ENCODE assay signal across 8 cellular contexts in genomic region chr11:86244063-86244521, GRCh38. TPM values are rescaled to one million over a fixed set of nuclear protein-coding genes. Genes with fewer than 3 reads are reported as not detected.
A peak's percentile ranks its signal among the peaks of the same experiment; 100 is the strongest.
DNase-seq lines count a peak whose midpoint lies in the region; ATAC-seq, FAIRE-seq and TF ChIP-seq lines count a peak whose summit lies in the region.

No MANE protein-coding gene starts in this region.

- H3K4me3 ChIP-seq in IMR-90 (ENCODE audit: insufficient read depth, low read depth, low read length) (peak overlapping the region; percentile 73), H1 (ENCODE audit: extremely low read depth in 1 of 4, insufficient read depth in 2 of 4, low read depth in 3 of 4, low read length in 4 of 4) (peak overlapping the region; percentile 80 to 96 (median 92))

- no peak overlapping the region; the same call in 1 of the 2 replicates for H2BK12ac ChIP-seq in H1 (ENCODE audit: low read depth, low read length)

- peak overlapping the region; percentile 95 for H2AK9ac ChIP-seq in IMR-90 (replicated peaks; ENCODE audit: low read depth, low read length, poor library complexity)

- H4K20me1 ChIP-seq in IMR-90 (ENCODE audit: insufficient read depth, low read length) (peaks cover 32% of the 10 kb centered on the region), H1 (replicated peaks in 1 of 2; ENCODE audit: control insufficient read depth in 1 of 2, insufficient read depth in 2 of 2, low read length in 2 of 2) (peaks cover 0 to 1% of the 10 kb centered on the region in 2 experiments)

- peaks cover 0 to 37% of the 10 kb centered on the region in 2 experiments; a peak in 2 of 4 replicates for H3K79me2 ChIP-seq in H1 (ENCODE audit: control insufficient read depth in 1 of 2, insufficient read depth in 2 of 2, low read length in 2 of 2)

- H3K9ac ChIP-seq in IMR-90 (ENCODE audit: low read depth, low read length) (peak overlapping the region; percentile 44; the same call in 1 of the 2 replicates), H1 (replicated peaks in 1 of 4; ENCODE audit: extremely low read depth in 1 of 4, low read depth in 3 of 4, low read length in 3 of 4) (peak overlapping the region; percentile 49 to 99 (median 92))

- H4K8ac ChIP-seq in IMR-90 (ENCODE audit: low read depth in 2 of 2, low read length in 2 of 2) = peak overlapping the region; percentile 93 to 94
- no peak overlapping the region for H4K8ac ChIP-seq in H1 (ENCODE audit: extremely low read depth, insufficient read depth, low read length)

- H2AFZ ChIP-seq in IMR-90 (replicated peaks; ENCODE audit: low read length, poor library complexity) (peak overlapping the region; percentile 99), H1 (ENCODE audit: low read length) (0 out of 2 replicates have a peak overlapping the region, but pooled peaks have one; percentile 5)

- H3K9me3 ChIP-seq in IMR-90 (ENCODE audit: control insufficient read depth, insufficient read depth, low read length) = no peaks in the 10 kb centered on the region
- no peaks in the 10 kb centered on the region for H3K9me3 ChIP-seq in H1 (ENCODE audit: insufficient read depth in 2 of 2, low read depth in 1 of 2, low read length in 1 of 2)

- H3K9me1 ChIP-seq in IMR-90 (ENCODE audit: insufficient read depth, low read length) = peaks cover 3% of the 10 kb centered on the region

- H3K18ac ChIP-seq in IMR-90 (ENCODE audit: low read depth, low read length) = no peak overlapping the region
- no peak overlapping the region for H3K18ac ChIP-seq in H1 (ENCODE audit: extremely low read depth, low read length)

- TF ChIP-seq EP300 in H1 (IDR thresholded peaks at IDR 0.05; ENCODE audit: borderline replicate concordance in 1 of 2, low read depth in 2 of 2, low read length in 2 of 2) = no peak

- H3K23ac ChIP-seq in IMR-90 (ENCODE audit: low read depth, low read length) (no peak overlapping the region), H1 (ENCODE audit: insufficient read length) (no peak overlapping the region)

- peak overlapping the region; percentile 40 for H2BK5ac ChIP-seq in IMR-90 (ENCODE audit: low read depth, low read length, poor library complexity, severe bottlenecking)
- H2BK5ac ChIP-seq in H1 (ENCODE audit: low read depth, low read length) = peak overlapping the region; percentile 91; the same call in 1 of the 2 replicates

- H4K91ac ChIP-seq in IMR-90 (ENCODE audit: insufficient read depth, low read depth, low read length) (no peak overlapping the region), H1 (replicated peaks; ENCODE audit: insufficient read length, low read length) (no peak overlapping the region)

- H3K27ac ChIP-seq in IMR-90 (ENCODE audit: insufficient read depth, low read length) (no peak overlapping the region), H1 (ENCODE audit: low read depth, low read length) (peak overlapping the region; percentile 96)

- H3K36me3 ChIP-seq in IMR-90 (ENCODE audit: control insufficient read depth, insufficient read depth, low read length) (no peaks in the 10 kb centered on the region), H1 (ENCODE audit: control insufficient read depth in 2 of 4, insufficient read depth in 4 of 4, low read length in 3 of 4) (no peaks in the 10 kb centered on the region)

- no peak overlapping the region for H2BK20ac ChIP-seq in IMR-90 (ENCODE audit: low read depth, low read length)
- H2BK20ac ChIP-seq in H1 (ENCODE audit: low read length) = no peak overlapping the region

- in situ Hi-C loops in IMR-90 (cut with MboI; ENCODE audit: low sequenced_read_pairs) = no loop called here

- H3K27ac Mint-ChIP-seq in activated CD4-positive, alpha-beta T cell treated with anti-CD3 and anti-CD28 coated beads, Interleukin-2, amount 10 ng/mL, durations not matched to agents 7 days and 5 days = no peak overlapping the region

- ATAC-seq in GM21619 (IDR thresholded peaks at IDR 0.05; ENCODE audit: unreplicated experiment) (peak; percentile 67), IMR-90 (ENCODE audit: low read depth) (peak; percentile 85)

- H3K27me3 ChIP-seq in IMR-90 (ENCODE audit: control insufficient read depth, insufficient read depth, low read length) = peaks cover 8% of the 10 kb centered on the region
- no peaks in the 10 kb centered on the region for H3K27me3 ChIP-seq in H1 (replicated peaks in 1 of 4; ENCODE audit: control insufficient read depth in 3 of 4, extremely low read depth in 1 of 4, insufficient read depth in 3 of 4, low read length in 3 of 4)

- intact Hi-C loops in IMR-90 (cut with micrococcal nuclease) = loop anchor here (2.0 kb wide), 1 partner anchor 177 kb away; no protein-coding TSS in a partner anchor

- H3K23me2 ChIP-seq in H1 (ENCODE audit: low read depth, low read length) = no peaks in the 10 kb centered on the region

- no peaks in the 10 kb centered on the region for H3K9me3 Mint-ChIP-seq in activated CD4-positive, alpha-beta T cell treated with anti-CD3 and anti-CD28 coated beads, Interleukin-2, amount 10 ng/mL, durations not matched to agents 7 days and 5 days

- peaks cover 2% of the 10 kb centered on the region for H3K27me3 Mint-ChIP-seq in activated CD4-positive, alpha-beta T cell treated with anti-CD3 and anti-CD28 coated beads, Interleukin-2, amount 10 ng/mL, durations not matched to agents 7 days and 5 days

- peak; percentile 87 to 90 for DNase-seq in NCI-H2081 (lab: John Stamatoyannopoulos, UW)
- no peak for DNase-seq in NCI-H2081 treated with DMSO at 0.1 percent for 48 hours (lab: John Stamatoyannopoulos, UW)
- DNase-seq in IMR-90 = peak; percentile 84
- peak; percentile 92 for DNase-seq in activated CD4-positive, alpha-beta T cell treated with anti-CD3 and anti-CD28 coated beads, Interleukin-2, amount 10 ng/mL, durations not matched to agents 7 days and 5 days
- DNase-seq in H1 (ENCODE audit: low read depth in 1 of 2, low spot score in 2 of 2) = peak in 1 of 2 experiments; percentile 77
- peak; percentile 94 for DNase-seq in mesenteric fat pad (ENCODE audit: low spot score)
- peak; percentile 79 to 84 for DNase-seq in stimulated activated CD8-positive, alpha-beta memory T cell treated with anti-CD3 and anti-CD28 coated beads, Interleukin-15, amount 100 ng/mL, for 48 hours (ENCODE audit: low read depth in 2 of 2)

- CTCF ChIA-PET in IMR-90 (lab: Yijun Ruan, JAX) = interaction anchor here (0.5 to 1.5 kb wide), 2 partner anchors 24 to 51 kb away, joined by 3 read pairs; no protein-coding TSS in a partner anchor
- CTCF ChIA-PET in activated CD4-positive, alpha-beta T cell treated with anti-CD3 and anti-CD28 coated beads, Interleukin-2, amount 10 ng/mL, durations not matched to agents 7 days and 5 days (lab: Charles Lee) = interaction anchor here (1.5 kb wide), 1 partner anchor 18 kb away, joined by 5 read pairs; no protein-coding TSS in a partner anchor
- CTCF ChIA-PET in H1 (lab: Charles Lee; ENCODE audit: partially characterized antibody) = interaction anchor here (1.6 kb wide), 1 partner anchor 14 kb away, joined by 4 read pairs; no protein-coding TSS in a partner anchor

- BruUV-seq in IMR-90 (replicated peaks; lab: Mats Ljungman, UMichigan) = no TSS peak

- H3K4me1 Mint-ChIP-seq in activated CD4-positive, alpha-beta T cell treated with anti-CD3 and anti-CD28 coated beads, Interleukin-2, amount 10 ng/mL, durations not matched to agents 7 days and 5 days = peaks cover 32% of the 10 kb centered on the region

- TF ChIP-seq RAD21 in IMR-90 (IDR thresholded peaks at IDR 0.05; ENCODE audit: low read length) (no peak), H1 (IDR thresholded peaks at IDR 0.05 in 1 of 2, conservative IDR thresholded peaks at IDR 0.05 in 1 of 2; ENCODE audit: low read depth in 2 of 2, low read length in 2 of 2) (no peak)

- H2AK5ac ChIP-seq in IMR-90 (ENCODE audit: low read depth, low read length) (no peak overlapping the region), H1 (ENCODE audit: low read depth, low read length) (no peak overlapping the region)

- dilution Hi-C loops in IMR-90 (cut with HindIII; ENCODE audit: low sequenced_read_pairs, unreplicated experiment) = no loop called here

- H4K5ac ChIP-seq in IMR-90 (ENCODE audit: low read depth, low read length) (peak overlapping the region; percentile 79; the same call in 1 of the 2 replicates), H1 (ENCODE audit: insufficient read length, low read depth, low read length) (peak overlapping the region; percentile 26)

- peak overlapping the region; percentile 99 for H3K56ac ChIP-seq in IMR-90 (ENCODE audit: extremely low read depth, insufficient read depth, low read length)
- no peak overlapping the region for H3K56ac ChIP-seq in H1 (replicated peaks; ENCODE audit: insufficient read length, low read depth, low read length)

- TF ChIP-seq CTCF in IMR-90 (conservative IDR thresholded peaks at IDR 0.05; ENCODE audit: low read depth, low read length) (no peak), H1 (IDR thresholded peaks at IDR 0.05; ENCODE audit: control extremely low read depth in 1 of 3, insufficient read depth in 1 of 3, low read depth in 1 of 3, low read length in 3 of 3) (no peak)

- no peaks in the 10 kb centered on the region for H3K4me1 ChIP-seq in IMR-90 (ENCODE audit: control insufficient read depth, insufficient read depth, low read length)
- H3K4me1 ChIP-seq in H1 (replicated peaks in 1 of 4; ENCODE audit: control insufficient read depth in 3 of 4, insufficient read depth in 4 of 4, low read length in 3 of 4) = peaks cover 0 to 8% (median 3%) of the 10 kb centered on the region in 4 experiments; a peak in 5 of 7 replicates

- POLR2A ChIA-PET in IMR-90 (lab: Charles Lee; ENCODE audit: unreplicated experiment) = no interaction called here
- POLR2A ChIA-PET in activated CD4-positive, alpha-beta T cell treated with anti-CD3 and anti-CD28 coated beads, Interleukin-2, amount 10 ng/mL, durations not matched to agents 7 days and 5 days (lab: Charles Lee) = no interaction called here
- POLR2A ChIA-PET in H1 (lab: Charles Lee; ENCODE audit: partially characterized antibody) = interaction anchor here (1.2 to 2.8 kb wide), 3 partner anchors 14 to 86 kb away, joined by 3 to 15 read pairs (median 4); no protein-coding TSS in a partner anchor

- H3K4me2 ChIP-seq in IMR-90 (ENCODE audit: low read depth, low read length) = peak overlapping the region; percentile 65
- H3K4me2 ChIP-seq in H1 (ENCODE audit: insufficient read depth in 1 of 2, low read depth in 2 of 2, low read length in 2 of 2) = peak overlapping the region; percentile 63 to 66

- H3K14ac ChIP-seq in IMR-90 (replicated peaks; ENCODE audit: low read depth, low read length) = 0 out of 2 replicates have a peak overlapping the region, but pooled peaks have one; percentile 53
- H3K14ac ChIP-seq in H1 (ENCODE audit: insufficient read length) = no peak overlapping the region

- no peak overlapping the region for H3K4me3 Mint-ChIP-seq in activated CD4-positive, alpha-beta T cell treated with anti-CD3 and anti-CD28 coated beads, Interleukin-2, amount 10 ng/mL, durations not matched to agents 7 days and 5 days

- WGBS in IMR-90 (ENCODE audit: extremely low coverage in 2 of 2, insufficient read length in 1 of 2), 2 experiments = 0% methylated on average over 7 of the region's 18 CpGs; no CpG with 5 or more reads in 1 of the 2 experiments
- 8% methylated on average over 18 of the region's 18 CpGs; no CpG with 5 or more reads in 1 of the 2 experiments for WGBS in H1 (ENCODE audit: extremely low coverage in 1 of 2, insufficient coverage in 1 of 2, insufficient read length in 1 of 2, insufficient replicate concordance in 2 of 2, low coverage in 1 of 2, low lambda C conversion rate in 2 of 2, missing lambda C conversion rate in 1 of 2), 2 experiments

- H3K36me3 Mint-ChIP-seq in activated CD4-positive, alpha-beta T cell treated with anti-CD3 and anti-CD28 coated beads, Interleukin-2, amount 10 ng/mL, durations not matched to agents 7 days and 5 days (ENCODE audit: low read depth) = peaks cover 11% of the 10 kb centered on the region

- H2BK120ac ChIP-seq in IMR-90 (ENCODE audit: low read depth, low read length) = peak overlapping the region; percentile 98; the same call in 1 of the 2 replicates
- H2BK120ac ChIP-seq in H1 (replicated peaks; ENCODE audit: low read depth, low read length) = no peak overlapping the region

- TF ChIP-seq POLR2A in IMR-90 (IDR thresholded peaks at IDR 0.05; ENCODE audit: low read depth, low read length) = no peak
- TF ChIP-seq POLR2A in H1 (IDR thresholded peaks at IDR 0.05; ENCODE audit: control extremely low read depth in 1 of 2, low read depth in 2 of 2, low read length in 2 of 2) = no peak

- H3K4ac ChIP-seq in IMR-90 (ENCODE audit: low read depth, low read length) (no peak overlapping the region), H1 (replicated peaks; ENCODE audit: insufficient read length, low read depth, low read length) (no peak overlapping the region)

- FAIRE-seq in H1 (lab: Jason Lieb, UNC) = no peak

- H2BK15ac ChIP-seq in IMR-90 (ENCODE audit: low read depth, low read length) (no peak overlapping the region; the same call in 2 of the 3 replicates), H1 (ENCODE audit: low read length) (no peak overlapping the region)

- H3K79me1 ChIP-seq in IMR-90 (ENCODE audit: low read depth in 1 of 2, low read length in 2 of 2) (peaks cover 3 to 23% of the 10 kb centered on the region in 2 experiments; a peak in 3 of 4 replicates), H1 (ENCODE audit: low read depth, low read length) (no peaks in the 10 kb centered on the region)

RNA-seq across cellular contexts. Expression of gene EED, which starts 0.5 kb away (rescaled TPM):
- total RNA-seq in IMR-90 (2012; rRNA removed) (11.1 and 20.3 TPM in 2 replicates), mesenteric fat pad (13.5 TPM)
- polyA plus RNA-seq in IMR-90 (2012; rRNA removed) (9.5 and 11.5 TPM in 2 replicates), H1 (2011; rRNA removed) (7.0 and 12.6 TPM in 2 replicates)
- 2.1 and 3.7 TPM in 2 replicates for polyA plus RNA-seq in IMR-90 (2012; cell fraction: cytosol; rRNA removed)
- 3.2 and 23.1 TPM in 2 replicates for polyA plus RNA-seq in IMR-90 (2012; cell fraction: nucleus; rRNA removed; ENCODE audit: low replicate concordance)
- 10 to 100 TPM; 46.3 to 50.3 TPM for total RNA-seq in activated CD4-positive, alpha-beta T cell treated with anti-CD3 and anti-CD28 coated beads, Interleukin-2, amount 10 ng/mL, durations not matched to agents 7 days and 5 days
- total RNA-seq in H1 (2021; fragmentation: NEBNext Ultra II Directional; extraction: Animal tissue kit (Norgen Biotek cat#: 25700)) = 26.8 and 26.9 TPM in 2 replicates
- 15.5 TPM for polyA plus RNA-seq in H1 (2011; cell fraction: cytosol; rRNA removed)
- 5.0 TPM for polyA plus RNA-seq in H1 (2011; cell fraction: nucleus; rRNA removed)
- polyA plus RNA-seq in H1 (2012, experiment 1 of 2) = 27.0 to 42.0 TPM (median 28.6 TPM) in 4 replicates
- 5.9 TPM for polyA plus RNA-seq in H1 (2012, experiment 2 of 2)
- polyA plus RNA-seq in H1 (2013, experiment 1 of 2) = 12.8 TPM
- polyA plus RNA-seq in H1 (2013, experiment 2 of 2) = 13.5 TPM
- 11.4 and 15.4 TPM in 2 replicates for polyA minus RNA-seq in H1 (2011; rRNA and poly(A)+ RNA removed)
- polyA minus RNA-seq in H1 (2011; cell fraction: cytosol; rRNA and poly(A)+ RNA removed) = 10.7 TPM
- polyA minus RNA-seq in H1 (2011; cell fraction: nucleus; rRNA and poly(A)+ RNA removed) = 26.1 TPM

RNA-seq across cellular contexts. Expression of gene HIKESHI, which starts 57.9 kb away (rescaled TPM):
- total RNA-seq in IMR-90 (2012; rRNA removed) (73.5 and 98.6 TPM in 2 replicates), mesenteric fat pad (29.2 TPM)
- polyA plus RNA-seq in IMR-90 (2012; rRNA removed) (46.7 and 49.4 TPM in 2 replicates), H1 (2011; rRNA removed) (65.9 and 90.2 TPM in 2 replicates)
- 23.6 and 31.4 TPM in 2 replicates for polyA plus RNA-seq in IMR-90 (2012; cell fraction: cytosol; rRNA removed)
- polyA plus RNA-seq in IMR-90 (2012; cell fraction: nucleus; rRNA removed; ENCODE audit: low replicate concordance) = 10.0 and 32.2 TPM in 2 replicates
- 10 to 100 TPM; 35.8 to 46.7 TPM for total RNA-seq in activated CD4-positive, alpha-beta T cell treated with anti-CD3 and anti-CD28 coated beads, Interleukin-2, amount 10 ng/mL, durations not matched to agents 7 days and 5 days
- 58.3 and 65.4 TPM in 2 replicates for total RNA-seq in H1 (2021; fragmentation: NEBNext Ultra II Directional; extraction: Animal tissue kit (Norgen Biotek cat#: 25700))
- polyA plus RNA-seq in H1 (2011; cell fraction: cytosol; rRNA removed) = 82.3 TPM
- polyA plus RNA-seq in H1 (2011; cell fraction: nucleus; rRNA removed) = 62.3 TPM
- 68.4 to 91.1 TPM (median 75.7 TPM) in 4 replicates for polyA plus RNA-seq in H1 (2012, experiment 1 of 2)
- 56.3 TPM for polyA plus RNA-seq in H1 (2012, experiment 2 of 2)
- polyA plus RNA-seq in H1 (2013, experiment 1 of 2) = 83.8 TPM
- polyA plus RNA-seq in H1 (2013, experiment 2 of 2) = 94.1 TPM
- 39.4 and 83.0 TPM in 2 replicates for polyA minus RNA-seq in H1 (2011; rRNA and poly(A)+ RNA removed)
- polyA minus RNA-seq in H1 (2011; cell fraction: cytosol; rRNA and poly(A)+ RNA removed) = 27.5 TPM
- polyA minus RNA-seq in H1 (2011; cell fraction: nucleus; rRNA and poly(A)+ RNA removed) = 31.4 TPM
